Comparison of ENCODE assay signal across 11 cellular contexts in the genomic region with DNA sequence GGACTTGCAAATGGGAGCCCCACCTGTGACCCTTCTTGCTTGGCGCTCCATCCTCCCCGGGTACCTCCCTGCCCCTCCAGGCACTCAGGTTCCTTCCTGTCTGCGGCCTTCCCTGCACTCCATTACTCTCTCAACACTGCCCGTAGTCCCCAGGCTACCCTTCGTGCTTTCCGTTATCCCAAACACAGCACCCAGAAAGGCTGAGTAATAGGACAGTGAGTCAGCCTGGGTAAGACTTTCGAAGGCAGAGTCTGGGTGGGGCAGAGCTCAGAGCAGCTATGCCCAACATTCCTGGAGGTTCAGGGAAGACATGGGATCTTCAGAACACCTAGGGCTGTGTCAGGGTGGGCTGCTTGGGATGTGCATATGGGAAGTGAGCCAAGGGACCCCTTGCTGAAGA.
A peak's percentile ranks its signal among the peaks of the same experiment; 100 is the strongest.
DNase-seq lines count a peak whose midpoint lies in the region; ATAC-seq, FAIRE-seq and TF ChIP-seq lines count a peak whose summit lies in the region.
"Had no signal": no experiment of that assay in that cellular context is flagged by ENCODE, and none has a peak within 500 bp of the region (broad histone marks: within the 10 kb centered on the region; RNA-seq: fewer than 3 reads in every experiment).

No MANE protein-coding gene starts in this region.

- DNase-seq in H54 (ENCODE audit: insufficient read length, low spot score) (peak; percentile 95), RWPE1 (ENCODE audit: low spot score) (peak; percentile 93), fibroblast of mammary gland (ENCODE audit: low read depth) (peak; percentile 78), retinal pigment epithelial cell (ENCODE audit: low read depth) (peak; percentile 71), OCI-M2 (lab: John Stamatoyannopoulos, UW; ENCODE audit: unreplicated experiment) (no peak), NCI-H187 treated with DMSO at 0.1 percent for 48 hours (lab: John Stamatoyannopoulos, UW) (no peak)
- DNase-seq: naive thymus-derived CD4-positive, alpha-beta T cell; stimulated activated CD4-positive, alpha-beta T cell treated with anti-CD3 and anti-CD28 coated beads, Interleukin-4, amount 100 ng/mL, for 4 hours had no signal

- H3K27ac ChIP-seq in RWPE1, result peak overlapping the region; percentile 95
- H3K27ac ChIP-seq: epithelial cell of prostate had no signal

- TF ChIP-seq CTCF in RWPE1 (conservative IDR thresholded peaks at IDR 0.05; ENCODE audit: low read depth) (no peak), fibroblast of mammary gland (conservative IDR thresholded peaks at IDR 0.05; ENCODE audit: control insufficient read depth, insufficient read depth, low read depth, low read length) (no peak), retinal pigment epithelial cell (conservative IDR thresholded peaks at IDR 0.05; ENCODE audit: low read depth, low read length) (no peak)

- TF ChIP-seq POLR2A in H54 (IDR thresholded peaks at IDR 0.05; ENCODE audit: low read depth, low read length), result 0 out of 2 replicates have a peak, but pooled peaks have one; percentile 5

- CTCF ChIA-PET in RWPE1 (lab: Yijun Ruan, JAX), result no interaction called here

- FAIRE-seq in H54 (lab: Jason Lieb, UNC), result peak; percentile 69

- H3K4me3 ChIP-seq in fibroblast of mammary gland (ENCODE audit: control insufficient read depth, low read depth, low read length), result no peak overlapping the region
- no peak overlapping the region for H3K4me3 ChIP-seq in retinal pigment epithelial cell (ENCODE audit: low read length)

- POLR2A ChIA-PET in RWPE1 (lab: Yijun Ruan, JAX; ENCODE audit: low non-redundant PET), result no interaction called here

- ATAC-seq in GM21529 (IDR thresholded peaks at IDR 0.05; ENCODE audit: unreplicated experiment) (no peak), HG02981 (IDR thresholded peaks at IDR 0.05; ENCODE audit: unreplicated experiment) (no peak)
- ATAC-seq: naive thymus-derived CD4-positive, alpha-beta T cell had no signal

Comparison
In these comparisons a context has a peak if more than half of its experiments do, and no peak if none do; other contexts are left out.
1. DNase-seq: peak in H54 (single experiment), RWPE1 (single experiment), fibroblast of mammary gland (single experiment) and retinal pigment epithelial cell (single experiment); none in OCI-M2 (single experiment) and NCI-H187 treated with DMSO at 0.1 percent for 48 hours (single experiment).